8 cellular contexts compared by ENCODE assay signal in genomic region chr11:113989381-113989780, GRCh38. TPM values are rescaled to one million over a fixed set of nuclear protein-coding genes. Genes with fewer than 3 reads are reported as not detected.
"Had no signal": no experiment of that assay in that cellular context is flagged by ENCODE, and none has a peak within 500 bp of the region (broad histone marks: within the 10 kb centered on the region; RNA-seq: fewer than 3 reads in every experiment).

No MANE protein-coding gene starts in this region.

- H3K4me2 ChIP-seq: GM23338 had no signal

- H3K27ac Mint-ChIP-seq: GM23338, H9, IgD-negative memory B cell had no signal

- DNase-seq: H9, HCEC 1CT, KBM-7 had no signal

- H3K9me3 Mint-ChIP-seq: GM23338, H9 had no signal

- H3K4me3 ChIP-seq: GM23338 had no signal

- H3K27ac ChIP-seq: HL-60 had no signal

- H3K4me3 Mint-ChIP-seq: GM23338, H9, IgD-negative memory B cell had no signal

- H2AFZ ChIP-seq: GM23338 had no signal

RNA-seq across cellular contexts. Expression of gene HTR3A, which starts 14.5 kb away (rescaled TPM):
- total RNA-seq: HepG2, HT1080 had no signal
- polyA plus RNA-seq: HepG2 had no signal
